ENCODE assay signal across 7 cellular contexts in genomic region chr7:44073664-44074348, GRCh38. TPM values are rescaled to one million over a fixed set of nuclear protein-coding genes. Genes with fewer than 3 reads are reported as not detected.
A peak's percentile ranks its signal among the peaks of the same experiment; 100 is the strongest.
DNase-seq lines count a peak whose midpoint lies in the region; ATAC-seq and TF ChIP-seq lines count a peak whose summit lies in the region.

No MANE protein-coding gene starts in this region.

- peaks cover 5 to 18% of the 10 kb centered on the region in 2 donors for H3K36me3 Mint-ChIP-seq in activated T-cell treated with anti-CD3 and anti-CD28 coated beads, Interleukin-2, amount 50 U/mL, for 72 hours (ENCODE audit: insufficient read depth in 2 of 2)
- H3K36me3 Mint-ChIP-seq in progenitor cell of endocrine pancreas (ENCODE audit: insufficient read depth), result peaks cover 8% of the 10 kb centered on the region

- no peaks in the 10 kb centered on the region for H3K27me3 Mint-ChIP-seq in activated T-cell treated with anti-CD3 and anti-CD28 coated beads, Interleukin-2, amount 50 U/mL, for 72 hours (ENCODE audit: low read depth)
- H3K27me3 Mint-ChIP-seq in progenitor cell of endocrine pancreas, result no peaks in the 10 kb centered on the region

- TF ChIP-seq POLR2A in GM19099 (IDR thresholded peaks at IDR 0.05; ENCODE audit: extremely low read depth, insufficient read length, low read depth), result peak; percentile 24

- intact Hi-C loops in left ventricle myocardium superior (cut with micrococcal nuclease), result no loop called here

- H3K27ac ChIP-seq in skin epidermis, result peak overlapping the region in 19 of 21 experiments; percentile 41 to 85 (median 70)

- H3K9me3 Mint-ChIP-seq in activated T-cell treated with anti-CD3 and anti-CD28 coated beads, Interleukin-2, amount 50 U/mL, for 72 hours, result no peaks in the 10 kb centered on the region
- H3K9me3 Mint-ChIP-seq in progenitor cell of endocrine pancreas (ENCODE audit: low read depth), result no peaks in the 10 kb centered on the region

- peaks cover 31% of the 10 kb centered on the region for H3K4me1 Mint-ChIP-seq in activated T-cell treated with anti-CD3 and anti-CD28 coated beads, Interleukin-2, amount 50 U/mL, for 72 hours (ENCODE audit: low read depth)
- H3K4me1 Mint-ChIP-seq in progenitor cell of endocrine pancreas (ENCODE audit: low read depth), result no peaks in the 10 kb centered on the region

- H3K27ac Mint-ChIP-seq in activated T-cell treated with anti-CD3 and anti-CD28 coated beads, Interleukin-2, amount 50 U/mL, for 72 hours, result peak overlapping the region; percentile 77
- H3K27ac Mint-ChIP-seq in progenitor cell of endocrine pancreas, result no peak overlapping the region

- peak; percentile 85 to 92 for ATAC-seq in activated T-cell treated with anti-CD3 and anti-CD28 coated beads, Interleukin-2, amount 50 U/mL, for 72 hours (replicated peaks in 1 of 2)
- peak; percentile 74 for ATAC-seq in left ventricle myocardium superior

- H3K4me3 ChIP-seq in skin epidermis, result no peak overlapping the region

- peak overlapping the region in 1 of 2 donors; percentile 20 for H3K4me3 Mint-ChIP-seq in activated T-cell treated with anti-CD3 and anti-CD28 coated beads, Interleukin-2, amount 50 U/mL, for 72 hours
- H3K4me3 Mint-ChIP-seq in progenitor cell of endocrine pancreas (ENCODE audit: low read depth), result no peak overlapping the region

- DNase-seq in HT-29 (ENCODE audit: low spot score) (peak; percentile 90), left ventricle myocardium superior (peak; percentile 91), progenitor cell of endocrine pancreas (ENCODE audit: low spot score, unreplicated experiment) (no peak), HuH-7.5 (ENCODE audit: low spot score) (no peak)
- DNase-seq in activated T-cell treated with anti-CD3 and anti-CD28 coated beads, Interleukin-2, amount 50 U/mL, for 72 hours, result peak; percentile 70 to 73

- no peak for TF ChIP-seq CTCF in progenitor cell of endocrine pancreas (IDR thresholded peaks at IDR 0.05; ENCODE audit: unreplicated experiment)

RNA-seq across cellular contexts. Expression of gene PGAM2, which starts 8.4 kb away (rescaled TPM):
- 0.56 TPM in 1 of 2 replicates, not detected in the other for total RNA-seq in HT-29 (2014; rRNA removed; shearing (Covaris generic))
- total RNA-seq in activated T-cell treated with anti-CD3 and anti-CD28 coated beads, Interleukin-2, amount 50 U/mL, for 72 hours, result 1 to 10 TPM; 1.2 to 1.7 TPM
- 967 TPM for total RNA-seq in left ventricle myocardium superior
- total RNA-seq in progenitor cell of endocrine pancreas, result 1.8 and 2.5 TPM in 2 replicates

RNA-seq across cellular contexts. Expression of gene POLM, which starts 8.5 kb away (rescaled TPM):
- total RNA-seq in HT-29 (2014; rRNA removed; shearing (Covaris generic)), result 20.0 and 22.9 TPM in 2 replicates
- total RNA-seq in activated T-cell treated with anti-CD3 and anti-CD28 coated beads, Interleukin-2, amount 50 U/mL, for 72 hours, result 10 to 100 TPM; 40.2 to 46.0 TPM
- total RNA-seq in left ventricle myocardium superior (17.6 TPM), progenitor cell of endocrine pancreas (33.3 and 33.8 TPM in 2 replicates)

RNA-seq across cellular contexts. Expression of gene DBNL, which starts 29.3 kb away (rescaled TPM):
- total RNA-seq in HT-29 (2014; rRNA removed; shearing (Covaris generic)), result 184 and 203 TPM in 2 replicates
- 10 to 100 TPM; 57.8 to 58.8 TPM for total RNA-seq in activated T-cell treated with anti-CD3 and anti-CD28 coated beads, Interleukin-2, amount 50 U/mL, for 72 hours
- total RNA-seq in left ventricle myocardium superior (31.2 TPM), progenitor cell of endocrine pancreas (68.0 and 68.3 TPM in 2 replicates)

RNA-seq across cellular contexts. Expression of gene AEBP1, which starts 30.3 kb away (rescaled TPM):
- not detected in 2 replicates for total RNA-seq in HT-29 (2014; rRNA removed; shearing (Covaris generic))
- total RNA-seq in activated T-cell treated with anti-CD3 and anti-CD28 coated beads, Interleukin-2, amount 50 U/mL, for 72 hours, result 10 to 100 TPM; 18.1 to 18.4 TPM
- total RNA-seq in left ventricle myocardium superior (18.4 TPM), progenitor cell of endocrine pancreas (52.2 and 57.5 TPM in 2 replicates)

RNA-seq across cellular contexts. Expression of gene POLD2, which starts 49.5 kb away (rescaled TPM):
- total RNA-seq in HT-29 (2014; rRNA removed; shearing (Covaris generic)), result 258 and 277 TPM in 2 replicates
- 100 to 1,000 TPM; 101 to 138 TPM for total RNA-seq in activated T-cell treated with anti-CD3 and anti-CD28 coated beads, Interleukin-2, amount 50 U/mL, for 72 hours
- total RNA-seq in left ventricle myocardium superior (92.9 TPM), progenitor cell of endocrine pancreas (95.4 and 104 TPM in 2 replicates)

Comparison
In these comparisons a context has a peak if more than half of its experiments do, and no peak if none do; other contexts are left out.
1. DNase-seq: peak in HT-29 (single experiment), activated T-cell treated with anti-CD3 and anti-CD28 coated beads, Interleukin-2, amount 50 U/mL, for 72 hours (2 of 2) and left ventricle myocardium superior (single experiment); none in progenitor cell of endocrine pancreas (single experiment) and HuH-7.5 (single experiment).
2. RNA of gene PGAM2, which starts 8.4 kb away (total RNA-seq): 967 TPM in left ventricle myocardium superior (single experiment); 1.8 to 2.5 TPM in progenitor cell of endocrine pancreas, 1.2 to 1.7 TPM in activated T-cell treated with anti-CD3 and anti-CD28 coated beads, Interleukin-2, amount 50 U/mL, for 72 hours and 0.56 TPM in HT-29; every median in the first group is over 100 times any median in the second.